Comparison of ENCODE assay signal across 8 cellular contexts in genomic region chr11:8018742-8019631, GRCh38. TPM values are rescaled to one million over a fixed set of nuclear protein-coding genes. Genes with fewer than 3 reads are reported as not detected.
DNase-seq lines count a peak whose midpoint lies in the region; ATAC-seq and TF ChIP-seq lines count a peak whose summit lies in the region.

No MANE protein-coding gene starts in this region.

- H3K4me3 ChIP-seq in astrocyte of the cerebellum (ENCODE audit: low read depth, low read length) (peak overlapping the region; percentile 59), hepatocyte (peak overlapping the region; percentile 75), prostate gland (peak overlapping the region; percentile 45 to 46)

- H3K36me3 ChIP-seq in hepatocyte (replicated peaks; ENCODE audit: insufficient read depth, low read depth) (no peaks in the 10 kb centered on the region), prostate gland (no peaks in the 10 kb centered on the region)

- H3K27me3 ChIP-seq in hepatocyte (peaks cover 68% of the 10 kb centered on the region), prostate gland (replicated peaks; ENCODE audit: insufficient read depth) (no peaks in the 10 kb centered on the region)

- no peaks in the 10 kb centered on the region for H4K20me1 ChIP-seq in hepatocyte (ENCODE audit: insufficient read depth, poor library complexity, severe bottlenecking)

- POLR2A ChIA-PET in HEK293T (lab: Yijun Ruan, JAX): no interaction called here

- DNase-seq in Ammon's horn (ENCODE audit: low spot score): peak; percentile 79
- peak; percentile 67 for DNase-seq in HEK293T (ENCODE audit: extremely low spot score)
- peak; percentile 74 for DNase-seq in T-helper 9 cell
- DNase-seq in astrocyte of the cerebellum (ENCODE audit: low read depth): no peak
- peak; percentile 77 for DNase-seq in hepatocyte (ENCODE audit: low spot score)
- peak; percentile 31 for DNase-seq in prostate gland (ENCODE audit: low spot score)
- peak; percentile 74 for DNase-seq in ureter (ENCODE audit: low spot score)

- H3K79me2 ChIP-seq in hepatocyte: no peaks in the 10 kb centered on the region

- H3K9me2 ChIP-seq in hepatocyte (replicated peaks; ENCODE audit: insufficient read depth): no peaks in the 10 kb centered on the region

- H3K4me1 ChIP-seq in hepatocyte (ENCODE audit: insufficient read depth) (peaks cover 12% of the 10 kb centered on the region), prostate gland (replicated peaks) (no peaks in the 10 kb centered on the region)

- H3K4me2 ChIP-seq in hepatocyte: peak overlapping the region; percentile 98

- CTCF ChIA-PET in HEK293T (lab: Yijun Ruan, JAX): interaction anchor here (0.5 to 4.4 kb wide), 4 partner anchors 13 to 328 kb away, joined by 3 to 25 read pairs (median 3); no protein-coding TSS in a partner anchor

- H3K27ac ChIP-seq in hepatocyte (no peak overlapping the region), prostate gland (peak overlapping the region; percentile 76 to 77)

- ATAC-seq in HG03097 (IDR thresholded peaks at IDR 0.05; ENCODE audit: low FRiP score, unreplicated experiment): no peak

- intact Hi-C loops in prostate gland (cut with DNase I): no loop called here

- TF ChIP-seq CTCF in astrocyte of the cerebellum (IDR thresholded peaks at IDR 0.05; ENCODE audit: low read depth, low read length, missing control alignments) (no peak), hepatocyte (IDR thresholded peaks at IDR 0.05; ENCODE audit: poor library complexity) (no peak), prostate gland (IDR thresholded peaks at IDR 0.05) (no peak)

- H3K9me3 ChIP-seq in hepatocyte (ENCODE audit: low read depth) (no peaks in the 10 kb centered on the region), prostate gland (no peaks in the 10 kb centered on the region)

- WGBS in hepatocyte (ENCODE audit: low lambda C conversion rate, missing lambda C conversion rate): 2% methylated on average over 59 of the region's 84 CpGs
- WGBS in prostate gland: 0% methylated on average over 66 of the region's 84 CpGs

- TF ChIP-seq POLR2A in prostate gland (IDR thresholded peaks at IDR 0.05): no peak

- in situ Hi-C loops in astrocyte of the cerebellum (cut with HindIII; ENCODE audit: low sequenced_read_pairs): loop anchor here (5.0 kb wide), 1 partner anchor 68 kb away; no protein-coding TSS in a partner anchor

- peak overlapping the region; percentile 58 for H2AFZ ChIP-seq in hepatocyte

TF ChIP-seq in HEK293T, 16 proteins besides CTCF, POLR2A, EP300 and RAD21:
- TF ChIP-seq FOXA1 (IDR thresholded peaks at IDR 0.05) (no peak), L3MBTL2 (conservative IDR thresholded peaks at IDR 0.05) (no peak; the same call in 1 of the 2 replicates), ZNF384 (IDR thresholded peaks at IDR 0.05) (no peak), BHLHE40 (IDR thresholded peaks at IDR 0.05; ENCODE audit: borderline replicate concordance) (no peak), ELF4 (IDR thresholded peaks at IDR 0.05) (no peak), ARNT (IDR thresholded peaks at IDR 0.05) (no peak), NFRKB (IDR thresholded peaks at IDR 0.05) (no peak), TARDBP (IDR thresholded peaks at IDR 0.05) (no peak), LEF1 (IDR thresholded peaks at IDR 0.05; ENCODE audit: borderline replicate concordance) (no peak), SP1 (IDR thresholded peaks at IDR 0.05) (no peak), FOXM1 (IDR thresholded peaks at IDR 0.05; ENCODE audit: borderline replicate concordance) (no peak), HDGF (IDR thresholded peaks at IDR 0.05; ENCODE audit: borderline replicate concordance) (no peak), CTBP1 (IDR thresholded peaks at IDR 0.05; ENCODE audit: borderline replicate concordance) (no peak), FOXK2 (IDR thresholded peaks at IDR 0.05) (no peak), PKNOX1 (IDR thresholded peaks at IDR 0.05) (no peak), SUZ12 (IDR thresholded peaks at IDR 0.05) (no peak)

RNA-seq across cellular contexts. Expression of gene EIF3F, which starts 31.9 kb away (rescaled TPM):
- total RNA-seq in hepatocyte (172 and 201 TPM in 2 replicates), prostate gland (100 to 1,000 TPM; 321 to 473 TPM), ureter (247 TPM)
- 132 and 137 TPM in 2 replicates for polyA plus RNA-seq in hepatocyte

RNA-seq across cellular contexts. Expression of gene NLRP10, which starts 53.7 kb away (rescaled TPM):
- total RNA-seq in hepatocyte (1.1 TPM in 1 of 2 replicates, not detected in the other), prostate gland (not detected), ureter (not detected)
- not detected in 2 replicates for polyA plus RNA-seq in hepatocyte
